14 cellular contexts compared by ENCODE assay signal in genomic region chrX:109707322-109707721, GRCh38. TPM values are rescaled to one million over a fixed set of nuclear protein-coding genes. Genes with fewer than 3 reads are reported as not detected.
DNase-seq lines count a peak whose midpoint lies in the region; ATAC-seq and TF ChIP-seq lines count a peak whose summit lies in the region.
"Had no signal": no experiment of that assay in that cellular context is flagged by ENCODE, and none has a peak within 500 bp of the region (broad histone marks: within the 10 kb centered on the region; RNA-seq: fewer than 3 reads in every experiment).

No MANE protein-coding gene starts in this region.

- H3K9me3 Mint-ChIP-seq in activated CD4-positive, alpha-beta T cell treated with anti-CD3 and anti-CD28 coated beads, Interleukin-2, amount 10 ng/mL, durations not matched to agents 24 days and 14 days = no peaks in the 10 kb centered on the region

- peak overlapping the region; percentile 89 for H3K27ac ChIP-seq in neutrophil
- H3K27ac ChIP-seq: RWPE1 had no signal

- H3K36me3 Mint-ChIP-seq in activated CD4-positive, alpha-beta T cell treated with anti-CD3 and anti-CD28 coated beads, Interleukin-2, amount 10 ng/mL, durations not matched to agents 24 days and 14 days (ENCODE audit: low read depth) = peaks cover 12% of the 10 kb centered on the region

- H3K27ac Mint-ChIP-seq in activated CD4-positive, alpha-beta T cell treated with anti-CD3 and anti-CD28 coated beads, Interleukin-2, amount 10 ng/mL, durations not matched to agents 24 days and 14 days = no peak overlapping the region

- intact Hi-C loops in activated CD4-positive, alpha-beta T cell treated with anti-CD3 and anti-CD28 coated beads, Interleukin-2, amount 10 ng/mL, durations not matched to agents 24 days and 14 days (cut with micrococcal nuclease) = no loop called here

- no peak for TF ChIP-seq CTCF in neutrophil (IDR thresholded peaks at IDR 0.05)

- H3K36me3 ChIP-seq in adipocyte (ENCODE audit: control insufficient read depth, insufficient read depth, low read length, severe bottlenecking) = peaks cover 2% of the 10 kb centered on the region
- H3K36me3 ChIP-seq in neutrophil = no peaks in the 10 kb centered on the region

- peaks cover 44% of the 10 kb centered on the region for H3K4me1 Mint-ChIP-seq in activated CD4-positive, alpha-beta T cell treated with anti-CD3 and anti-CD28 coated beads, Interleukin-2, amount 10 ng/mL, durations not matched to agents 24 days and 14 days

- H3K27me3 ChIP-seq in adipocyte (replicated peaks; ENCODE audit: control insufficient read depth, insufficient read depth, low read length) (peaks cover 8% of the 10 kb centered on the region), neutrophil (no peaks in the 10 kb centered on the region)

- H3K9ac ChIP-seq in adipocyte (ENCODE audit: low read length) = no peak overlapping the region

- H3K9me3 ChIP-seq in adipocyte (ENCODE audit: control insufficient read depth, low read length) (no peaks in the 10 kb centered on the region), neutrophil (no peaks in the 10 kb centered on the region)

- ATAC-seq in HG03565 (IDR thresholded peaks at IDR 0.05; ENCODE audit: unreplicated experiment) (no peak), GM21786 (IDR thresholded peaks at IDR 0.05; ENCODE audit: unreplicated experiment) (no peak)
- ATAC-seq: left ventricle myocardium superior had no signal

- peak; percentile 60 for DNase-seq in activated CD4-positive, alpha-beta T cell treated with anti-CD3 and anti-CD28 coated beads, Interleukin-2, amount 10 ng/mL, durations not matched to agents 24 days and 14 days
- no peak for DNase-seq in activated CD4-positive, alpha-beta T cell treated with anti-CD3 and anti-CD28 coated beads, Interleukin-2, amount 50 U/mL, for 4 hours
- DNase-seq in H4 (ENCODE audit: low spot score) (peak; percentile 3), adipocyte (ENCODE audit: low read depth) (no peak)
- no peak for DNase-seq in stimulated activated CD4-positive, alpha-beta T cell treated with anti-CD3 and anti-CD28 coated beads, Interleukin-4, amount 100 ng/mL, for 24 hours
- DNase-seq: ACHN, left ventricle myocardium superior, NCI-H1417 treated with DMSO at 0.1 percent for 48 hours, NCI-H524 treated with DMSO at 0.1 percent for 48 hours had no signal

- H3K4me1 ChIP-seq in adipocyte (ENCODE audit: control insufficient read depth, insufficient read depth, low read length) = peaks cover 36% of the 10 kb centered on the region
- peaks cover 58 to 59% of the 10 kb centered on the region in 2 experiments for H3K4me1 ChIP-seq in neutrophil (ENCODE audit: control insufficient read depth in 1 of 2, insufficient read depth in 1 of 2, low read depth in 1 of 2, low read length in 1 of 2)

- H3K4me3 Mint-ChIP-seq in activated CD4-positive, alpha-beta T cell treated with anti-CD3 and anti-CD28 coated beads, Interleukin-2, amount 10 ng/mL, durations not matched to agents 24 days and 14 days = peak overlapping the region; percentile 63

- H3K4me3 ChIP-seq in adipocyte (ENCODE audit: low read length) (peak overlapping the region; percentile 35), neutrophil (ENCODE audit: low read depth in 1 of 2, low read length in 1 of 2) (peak overlapping the region; percentile 17 to 41)
- H3K4me3 ChIP-seq: skin epidermis had no signal

- no peaks in the 10 kb centered on the region for H3K27me3 Mint-ChIP-seq in activated CD4-positive, alpha-beta T cell treated with anti-CD3 and anti-CD28 coated beads, Interleukin-2, amount 10 ng/mL, durations not matched to agents 24 days and 14 days

RNA-seq across cellular contexts. Expression of gene ACSL4, which starts 25.7 kb away (rescaled TPM):
- total RNA-seq in activated CD4-positive, alpha-beta T cell treated with anti-CD3 and anti-CD28 coated beads, Interleukin-2, amount 10 ng/mL, durations not matched to agents 24 days and 14 days = 75.9 and 87.5 TPM in 2 replicates
- 46.6 and 59.7 TPM in 2 replicates for total RNA-seq in H4 (2014; rRNA removed; shearing (Covaris generic))

Comparison
In these comparisons a context has a peak if more than half of its experiments do, and no peak if none do; other contexts are left out.
1. DNase-seq: peak in activated CD4-positive, alpha-beta T cell treated with anti-CD3 and anti-CD28 coated beads, Interleukin-2, amount 10 ng/mL, durations not matched to agents 24 days and 14 days (single experiment) and H4 (single experiment); none in activated CD4-positive, alpha-beta T cell treated with anti-CD3 and anti-CD28 coated beads, Interleukin-2, amount 50 U/mL, for 4 hours (0 of 2), adipocyte (single experiment) and stimulated activated CD4-positive, alpha-beta T cell treated with anti-CD3 and anti-CD28 coated beads, Interleukin-4, amount 100 ng/mL, for 24 hours (single experiment).